In genomic region chr14:55297611-55298323, GRCh38 we compare ENCODE assay signal across 10 cellular contexts. TPM values are rescaled to one million over a fixed set of nuclear protein-coding genes. Genes with fewer than 3 reads are reported as not detected.
A peak's percentile ranks its signal among the peaks of the same experiment; 100 is the strongest.
DNase-seq lines count a peak whose midpoint lies in the region; ATAC-seq, FAIRE-seq and TF ChIP-seq lines count a peak whose summit lies in the region.
"Had no signal": no experiment of that assay in that cellular context is flagged by ENCODE, and none has a peak within 500 bp of the region (broad histone marks: within the 10 kb centered on the region; RNA-seq: fewer than 3 reads in every experiment).

No MANE protein-coding gene starts in this region.

- no peaks in the 10 kb centered on the region for H3K36me3 ChIP-seq in hepatocyte (replicated peaks; ENCODE audit: insufficient read depth, low read depth)
- no peaks in the 10 kb centered on the region for H3K36me3 ChIP-seq in right atrium auricular region

- TF ChIP-seq CTCF in A549 (IDR thresholded peaks at IDR 0.05) (no peak), RWPE1 (conservative IDR thresholded peaks at IDR 0.05; ENCODE audit: low read depth) (no peak; the same call in 1 of the 2 replicates), hepatocyte (IDR thresholded peaks at IDR 0.05; ENCODE audit: poor library complexity) (peak; percentile 32), right atrium auricular region (IDR thresholded peaks at IDR 0.05) (no peak)

- H3K9me3 ChIP-seq in A549 (no peaks in the 10 kb centered on the region), hepatocyte (ENCODE audit: low read depth) (no peaks in the 10 kb centered on the region), right atrium auricular region (no peaks in the 10 kb centered on the region)

- no peak for TF ChIP-seq RAD21 in A549 (conservative IDR thresholded peaks at IDR 0.05 in 1 of 2, IDR thresholded peaks at IDR 0.05 in 1 of 2)

- TF ChIP-seq POLR2A in A549 (IDR thresholded peaks at IDR 0.05; ENCODE audit: low read length): no peak

- ATAC-seq in A549: no peak; a peak in 1 of 6 replicates
- ATAC-seq in GM19023 (IDR thresholded peaks at IDR 0.05; ENCODE audit: unreplicated experiment): peak; percentile 56
- no peak for ATAC-seq in GM19467 (IDR thresholded peaks at IDR 0.05; ENCODE audit: unreplicated experiment)

- DNase-seq in A549 (ENCODE audit: low read depth in 1 of 2, low spot score in 1 of 2) (peak in 1 of 2 experiments; percentile 42), RWPE1 (ENCODE audit: low spot score) (peak; percentile 40), hepatocyte (ENCODE audit: low spot score) (peak; percentile 60), right atrium auricular region (ENCODE audit: low spot score) (no peak), activated gamma-delta T cell treated with Interleukin-2 at 50 U/mL for 16 hours (no peak), hepatic stellate cell (ENCODE audit: low spot score) (no peak)
- DNase-seq: NCI-H1092; stimulated activated naive CD4-positive, alpha-beta T cell treated with Interleukin-2 at 50 U/mL for 16 hours had no signal

- no peaks in the 10 kb centered on the region for H3K27me3 ChIP-seq in hepatocyte
- no peaks in the 10 kb centered on the region for H3K27me3 ChIP-seq in right atrium auricular region

- H3K4me1 ChIP-seq in A549 (peaks cover 13% of the 10 kb centered on the region; the same call in 2 of the 3 replicates), hepatocyte (ENCODE audit: insufficient read depth) (peaks cover 8% of the 10 kb centered on the region), right atrium auricular region (peaks cover 0 to 35% of the 10 kb centered on the region in 2 donors)

- no peak for FAIRE-seq in A549 (lab: Jason Lieb, UNC)

- no peak overlapping the region for H3K27ac ChIP-seq in A549
- no peak overlapping the region for H3K27ac ChIP-seq in RWPE1
- peak overlapping the region; percentile 2 for H3K27ac ChIP-seq in hepatocyte
- H3K27ac ChIP-seq in right atrium auricular region: no peak overlapping the region

- peaks cover 36% of the 10 kb centered on the region for H4K20me1 ChIP-seq in hepatocyte (ENCODE audit: insufficient read depth, poor library complexity, severe bottlenecking)

- WGBS in A549 (ENCODE audit: missing lambda C conversion rate): 59% methylated on average over 6 of the region's 6 CpGs
- WGBS in hepatocyte (ENCODE audit: low lambda C conversion rate, missing lambda C conversion rate): 62% methylated on average over 6 of the region's 6 CpGs

- H2AFZ ChIP-seq in hepatocyte: no peak overlapping the region

- no peak overlapping the region for H3K4me3 ChIP-seq in A549
- H3K4me3 ChIP-seq in hepatocyte: no peak overlapping the region
- no peak overlapping the region for H3K4me3 ChIP-seq in right atrium auricular region

- CTCF ChIA-PET in A549 (lab: Yijun Ruan, JAX) (interaction anchor here (0.7 to 2.4 kb wide), 3 partner anchors 23 to 184 kb away, joined by 3 to 5 read pairs (median 4); partner anchors contain the start of gene FBXO34), RWPE1 (lab: Yijun Ruan, JAX) (interaction anchor here (0.7 to 1.2 kb wide), 4 partner anchors 24 to 106 kb away, joined by 3 read pairs; no protein-coding TSS in a partner anchor)

- H3K79me2 ChIP-seq in hepatocyte: peaks cover 98% of the 10 kb centered on the region

- H3K4me2 ChIP-seq in A549 (peak overlapping the region; percentile 27; the same call in 1 of the 3 replicates), hepatocyte (peak overlapping the region; percentile 7)

- H3K9me2 ChIP-seq in hepatocyte (replicated peaks; ENCODE audit: insufficient read depth): no peaks in the 10 kb centered on the region

- TF ChIP-seq EP300 in A549 (IDR thresholded peaks at IDR 0.05): no peak

- POLR2A ChIA-PET in A549 (lab: Yijun Ruan, JAX): no interaction called here
- POLR2A ChIA-PET in RWPE1 (lab: Yijun Ruan, JAX; ENCODE audit: low non-redundant PET): interaction anchor here (0.5 kb wide), 1 partner anchor 19 kb away, joined by 3 read pairs; no protein-coding TSS in a partner anchor

TF ChIP-seq in A549, 52 proteins besides CTCF, POLR2A, EP300 and RAD21:
- no peak for TF ChIP-seq RFX5 (IDR thresholded peaks at IDR 0.05)

RNA-seq across cellular contexts. Expression of gene FBXO34, which starts 26.5 kb away (rescaled TPM):
- polyA plus RNA-seq in A549 (2011; rRNA removed): 27.4 and 28.0 TPM in 2 replicates
- polyA plus RNA-seq in A549 (2012; cell fraction: cytosol; rRNA removed): 8.1 and 8.7 TPM in 2 replicates
- polyA plus RNA-seq in A549 (2012; cell fraction: nucleus; rRNA removed): 15.1 and 19.3 TPM in 2 replicates
- polyA plus RNA-seq in A549 (2017; fragmentation: RNase III; extraction: RNeasy Plus Mini Kit Qiagen cat#74134 plus additional on column Dnase treatment): 13.9 to 15.4 TPM (median 14.8 TPM) in 3 replicates
- polyA minus RNA-seq in A549 (2011; rRNA and poly(A)+ RNA removed): 15.9 and 17.4 TPM in 2 replicates
- 45.9 and 46.5 TPM in 2 replicates for total RNA-seq in hepatocyte
- polyA plus RNA-seq in hepatocyte: 27.5 and 31.6 TPM in 2 replicates
- total RNA-seq in right atrium auricular region: 10 to 100 TPM; 26.0 to 32.7 TPM

Comparison
In these comparisons a context has a peak if more than half of its experiments do, and no peak if none do; other contexts are left out.
1. DNase-seq: peak in RWPE1 (single experiment) and hepatocyte (single experiment); none in right atrium auricular region (single experiment), activated gamma-delta T cell treated with Interleukin-2 at 50 U/mL for 16 hours (single experiment) and hepatic stellate cell (single experiment).